In genomic region chr4:109574443-109574850, GRCh38 we compare ENCODE assay signal across 1 cellular context.
TF ChIP-seq lines count a peak whose summit lies in the region.

No MANE protein-coding gene starts in this region.

TF ChIP-seq in SK-N-SH treated with all-trans-retinoic acid at 6 μM for 48 hours, 23 proteins besides CTCF, POLR2A, EP300 and RAD21 (continued from another document):
- TF ChIP-seq ARNTL (CRISPR knock-in tag; IDR thresholded peaks at IDR 0.05; ENCODE audit: borderline replicate concordance, low read depth) (no peak), CREB5 (CRISPR knock-in tag; IDR thresholded peaks at IDR 0.05; ENCODE audit: low read depth) (no peak), BACH2 (CRISPR knock-in tag; IDR thresholded peaks at IDR 0.05; ENCODE audit: borderline replicate concordance) (no peak), PATZ1 (CRISPR knock-in tag; IDR thresholded peaks at IDR 0.05; ENCODE audit: borderline replicate concordance) (no peak), PPARA (CRISPR knock-in tag; IDR thresholded peaks at IDR 0.05; ENCODE audit: borderline replicate concordance) (no peak)
